Comparison of ENCODE assay signal across 21 cellular contexts in genomic region chr22:19517919-19518567, GRCh38. TPM values are rescaled to one million over a fixed set of nuclear protein-coding genes. Genes with fewer than 3 reads are reported as not detected.
DNase-seq lines count a peak whose midpoint lies in the region; ATAC-seq and TF ChIP-seq lines count a peak whose summit lies in the region.
"Had no signal": no experiment of that assay in that cellular context is flagged by ENCODE, and none has a peak within 500 bp of the region (broad histone marks: within the 10 kb centered on the region; RNA-seq: fewer than 3 reads in every experiment).

No MANE protein-coding gene starts in this region.

- H3K36me3 Mint-ChIP-seq in T-helper 17 cell (ENCODE audit: low read depth) (no peaks in the 10 kb centered on the region), chondrocyte (ENCODE audit: low read depth) (peaks cover 7% of the 10 kb centered on the region), nephron progenitor cell (ENCODE audit: low read depth) (peaks cover 31% of the 10 kb centered on the region), type B pancreatic cell (peaks cover 9% of the 10 kb centered on the region), glutamatergic neuron (ENCODE audit: unreplicated experiment) (peaks cover 6% of the 10 kb centered on the region)
- peaks cover 50% of the 10 kb centered on the region for H3K36me3 Mint-ChIP-seq in activated CD4-positive, alpha-beta memory T cell treated with anti-CD3 and anti-CD28 coated beads for 36 hours

- H3K9me3 Mint-ChIP-seq in chondrocyte (ENCODE audit: low read depth): peaks cover 8% of the 10 kb centered on the region
- peaks cover 7% of the 10 kb centered on the region for H3K9me3 Mint-ChIP-seq in nephron progenitor cell
- H3K9me3 Mint-ChIP-seq in type B pancreatic cell: peaks cover 6% of the 10 kb centered on the region
- peaks cover 8% of the 10 kb centered on the region for H3K9me3 Mint-ChIP-seq in activated CD4-positive, alpha-beta memory T cell treated with anti-CD3 and anti-CD28 coated beads for 36 hours
- peaks cover 15% of the 10 kb centered on the region for H3K9me3 Mint-ChIP-seq in glutamatergic neuron (ENCODE audit: unreplicated experiment)

- TF ChIP-seq CTCF in chondrocyte (IDR thresholded peaks at IDR 0.05) (no peak), nephron progenitor cell (IDR thresholded peaks at IDR 0.05) (no peak), type B pancreatic cell (conservative IDR thresholded peaks at IDR 0.05) (no peak), glutamatergic neuron (IDR thresholded peaks at IDR 0.05; ENCODE audit: partially characterized antibody, unreplicated experiment) (no peak)

- POLR2A ChIA-PET in activated CD4-positive, alpha-beta memory T cell treated with anti-CD3 and anti-CD28 coated beads for 36 hours (lab: Charles Lee): interaction anchor here (0.6 kb wide), 1 partner anchor 8 kb away, joined by 3 read pairs; no protein-coding TSS in a partner anchor

- CTCF ChIA-PET in activated CD4-positive, alpha-beta memory T cell treated with anti-CD3 and anti-CD28 coated beads for 36 hours (lab: Charles Lee): no interaction called here

- peak overlapping the region; percentile 61 for H3K27ac Mint-ChIP-seq in T-helper 17 cell
- no peak overlapping the region for H3K27ac Mint-ChIP-seq in chondrocyte (ENCODE audit: unreplicated experiment)
- peak overlapping the region; percentile 93 for H3K27ac Mint-ChIP-seq in nephron progenitor cell
- no peak overlapping the region for H3K27ac Mint-ChIP-seq in type B pancreatic cell
- no peak overlapping the region for H3K27ac Mint-ChIP-seq in activated CD4-positive, alpha-beta memory T cell treated with anti-CD3 and anti-CD28 coated beads for 36 hours
- no peak overlapping the region for H3K27ac Mint-ChIP-seq in glutamatergic neuron (ENCODE audit: unreplicated experiment)
- H3K27ac Mint-ChIP-seq: IgD-negative memory B cell had no signal

- no peak overlapping the region for H3K4me3 Mint-ChIP-seq in T-helper 17 cell
- no peak overlapping the region for H3K4me3 Mint-ChIP-seq in chondrocyte (ENCODE audit: unreplicated experiment)
- no peak overlapping the region for H3K4me3 Mint-ChIP-seq in nephron progenitor cell
- H3K4me3 Mint-ChIP-seq in type B pancreatic cell: no peak overlapping the region
- no peak overlapping the region for H3K4me3 Mint-ChIP-seq in activated CD4-positive, alpha-beta memory T cell treated with anti-CD3 and anti-CD28 coated beads for 36 hours
- H3K4me3 Mint-ChIP-seq in glutamatergic neuron (ENCODE audit: unreplicated experiment): no peak overlapping the region
- H3K4me3 Mint-ChIP-seq: CD4-positive, alpha-beta memory T cell; IgD-negative memory B cell had no signal

- no peak for ATAC-seq in T-helper 17 cell
- ATAC-seq in GM21825 (IDR thresholded peaks at IDR 0.05; ENCODE audit: unreplicated experiment): no peak
- ATAC-seq: Right ventricle myocardium inferior had no signal

- intact Hi-C loops in activated CD4-positive, alpha-beta memory T cell treated with anti-CD3 and anti-CD28 coated beads for 36 hours (cut with micrococcal nuclease): no loop called here

- DNase-seq in T-helper 17 cell: no peak
- DNase-seq in chondrocyte (ENCODE audit: low spot score): peak; percentile 59
- no peak for DNase-seq in nephron progenitor cell
- peak; percentile 56 for DNase-seq in type B pancreatic cell (ENCODE audit: extremely low spot score, unreplicated experiment)
- no peak for DNase-seq in activated CD4-positive, alpha-beta memory T cell treated with anti-CD3 and anti-CD28 coated beads for 36 hours
- DNase-seq in glutamatergic neuron: no peak
- DNase-seq: Caco-2; CD4-positive, alpha-beta memory T cell; DMS 273 treated with DMSO at 0.1 percent for 48 hours; DMS79 treated with DMSO at 0.1 percent for 48 hours; Karpas-422; MV-4-11; NCI-H1105 treated with DMSO at 0.1 percent for 48 hours; NCI-H446 treated with DMSO at 0.1 percent for 48 hours; NCI-H526 treated with DMSO at 0.1 percent for 48 hours; OCI-M1 had no signal

- H3K9me3 ChIP-seq in T-helper 17 cell (ENCODE audit: control insufficient read depth, low read length, poor library complexity, severe bottlenecking): no peaks in the 10 kb centered on the region
- H3K9me3 ChIP-seq: BLaER1, Caco-2 had no signal

- H3K27me3 Mint-ChIP-seq in T-helper 17 cell: peaks cover 5% of the 10 kb centered on the region
- peaks cover 2% of the 10 kb centered on the region for H3K27me3 Mint-ChIP-seq in chondrocyte (ENCODE audit: low read depth)
- peaks cover 24% of the 10 kb centered on the region for H3K27me3 Mint-ChIP-seq in nephron progenitor cell (ENCODE audit: low read depth, poor library complexity)
- peaks cover 11% of the 10 kb centered on the region for H3K27me3 Mint-ChIP-seq in type B pancreatic cell
- H3K27me3 Mint-ChIP-seq in activated CD4-positive, alpha-beta memory T cell treated with anti-CD3 and anti-CD28 coated beads for 36 hours: peaks cover 5% of the 10 kb centered on the region
- H3K27me3 Mint-ChIP-seq in glutamatergic neuron (ENCODE audit: unreplicated experiment): peaks cover 23% of the 10 kb centered on the region

- H3K4me1 Mint-ChIP-seq in T-helper 17 cell (peaks cover 4% of the 10 kb centered on the region), chondrocyte (ENCODE audit: low read depth) (peaks cover 4% of the 10 kb centered on the region), nephron progenitor cell (peaks cover 11% of the 10 kb centered on the region), type B pancreatic cell (ENCODE audit: unreplicated experiment) (no peaks in the 10 kb centered on the region), glutamatergic neuron (ENCODE audit: low read depth, unreplicated experiment) (peaks cover 23% of the 10 kb centered on the region)
- H3K4me1 Mint-ChIP-seq in activated CD4-positive, alpha-beta memory T cell treated with anti-CD3 and anti-CD28 coated beads for 36 hours (ENCODE audit: low read depth): peaks cover 4% of the 10 kb centered on the region
- H3K4me1 Mint-ChIP-seq: CD4-positive, alpha-beta memory T cell had no signal

RNA-seq across cellular contexts. Expression of gene CLDN5, which starts 6.2 kb away (rescaled TPM):
- total RNA-seq in T-helper 17 cell (10 to 100 TPM in 1 of 2 donors, under 1 TPM in 1; 0.87 to 20.0 TPM), chondrocyte (not detected in 3 replicates), type B pancreatic cell (ENCODE audit: low replicate concordance) (1.00 and 2.2 TPM in 2 replicates), glutamatergic neuron (ENCODE audit: unreplicated experiment) (7.4 TPM)
- under 1 TPM; 0.17 to 0.31 TPM for total RNA-seq in activated CD4-positive, alpha-beta memory T cell treated with anti-CD3 and anti-CD28 coated beads for 36 hours
- total RNA-seq: Caco-2; CD4-positive, alpha-beta memory T cell; M059J had no signal

RNA-seq across cellular contexts. Expression of gene CDC45, which starts 38.3 kb away (rescaled TPM):
- under 1 TPM; 0.32 to 0.37 TPM for total RNA-seq in T-helper 17 cell
- total RNA-seq in chondrocyte: 2.2 to 13.3 TPM (median 2.9 TPM) in 3 replicates
- total RNA-seq in type B pancreatic cell (ENCODE audit: low replicate concordance): 10.6 and 19.0 TPM in 2 replicates
- total RNA-seq in activated CD4-positive, alpha-beta memory T cell treated with anti-CD3 and anti-CD28 coated beads for 36 hours: 100 to 1,000 TPM; 122 to 130 TPM
- 3.5 TPM for total RNA-seq in glutamatergic neuron (ENCODE audit: unreplicated experiment)

RNA-seq across cellular contexts. Expression of gene UFD1, which starts 39.0 kb away (rescaled TPM):
- total RNA-seq in T-helper 17 cell: 10 to 100 TPM; 76.3 to 79.2 TPM
- 75.8 to 81.2 TPM (median 76.2 TPM) in 3 replicates for total RNA-seq in chondrocyte
- total RNA-seq in type B pancreatic cell (ENCODE audit: low replicate concordance): 52.4 and 56.1 TPM in 2 replicates
- 10 to 100 TPM; 85.3 to 91.1 TPM for total RNA-seq in activated CD4-positive, alpha-beta memory T cell treated with anti-CD3 and anti-CD28 coated beads for 36 hours
- 48.0 TPM for total RNA-seq in glutamatergic neuron (ENCODE audit: unreplicated experiment)

Comparison
In these comparisons a context has a peak if more than half of its experiments do, and no peak if none do; other contexts are left out.
1. DNase-seq: peak in chondrocyte (single experiment) and type B pancreatic cell (single experiment); none in T-helper 17 cell (0 of 3), nephron progenitor cell (single experiment), activated CD4-positive, alpha-beta memory T cell treated with anti-CD3 and anti-CD28 coated beads for 36 hours (single experiment) and glutamatergic neuron (single experiment).
2. H3K27ac Mint-ChIP-seq: peak in T-helper 17 cell (single experiment) and nephron progenitor cell (single experiment); none in chondrocyte (single experiment), type B pancreatic cell (single experiment), activated CD4-positive, alpha-beta memory T cell treated with anti-CD3 and anti-CD28 coated beads for 36 hours (single experiment) and glutamatergic neuron (single experiment).